13 cellular contexts compared by ENCODE assay signal in genomic region chr16:83344014-83344413, GRCh38.
DNase-seq lines count a peak whose midpoint lies in the region; ATAC-seq and TF ChIP-seq lines count a peak whose summit lies in the region.
"Had no signal": no experiment of that assay in that cellular context is flagged by ENCODE, and none has a peak within 500 bp of the region (broad histone marks: within the 10 kb centered on the region; RNA-seq: fewer than 3 reads in every experiment).

No MANE protein-coding gene starts in this region.

- H3K27me3 Mint-ChIP-seq in HFFc6 (ENCODE audit: insufficient read depth): no peaks in the 10 kb centered on the region

- in situ Hi-C loops in astrocyte of the spinal cord (cut with HindIII; ENCODE audit: low sequenced_read_pairs): no loop called here

- H3K4me3 Mint-ChIP-seq in HFFc6: no peak overlapping the region
- H3K4me3 Mint-ChIP-seq: activated naive CD8-positive, alpha-beta T cell treated with anti-CD3 and anti-CD28 coated beads, Interleukin-2, amount 50 U/mL, for 24 hours had no signal

- peaks cover 15% of the 10 kb centered on the region; the same call in 1 of the 2 replicates for H3K4me1 Mint-ChIP-seq in HFFc6 (ENCODE audit: low read depth)
- H3K4me1 Mint-ChIP-seq: activated naive CD8-positive, alpha-beta T cell treated with anti-CD3 and anti-CD28 coated beads, Interleukin-2, amount 50 U/mL, for 24 hours had no signal

- H3K36me3 Mint-ChIP-seq in HFFc6 (ENCODE audit: low read depth): no peaks in the 10 kb centered on the region

- DNase-seq in A172 (ENCODE audit: low spot score) (peak; percentile 79), HFFc6 (peak; percentile 87), astrocyte of the spinal cord (ENCODE audit: low read depth, low spot score) (peak; percentile 92), glomerular endothelial cell (ENCODE audit: extremely low read depth, low read depth, low spot score) (peak; percentile 99), NCI-H2107 treated with DMSO at 0.1 percent for 48 hours (lab: John Stamatoyannopoulos, UW; ENCODE audit: unreplicated experiment) (no peak)
- no peak for DNase-seq in activated CD4-positive, alpha-beta T cell treated with anti-CD3 and anti-CD28 coated beads, Interleukin-2, amount 50 U/mL, for 1 hour
- DNase-seq: activated CD4-positive, CD25-positive, alpha-beta regulatory T cell; activated naive CD8-positive, alpha-beta T cell treated with anti-CD3 and anti-CD28 coated beads, Interleukin-2, amount 50 U/mL, for 24 hours; activated T-cell treated with anti-CD3 and anti-CD28 coated beads for 4 hours; hypothalamus had no signal

- peak overlapping the region; percentile 78; the same call in 1 of the 2 replicates for H3K27ac Mint-ChIP-seq in HFFc6
- H3K27ac Mint-ChIP-seq: activated naive CD8-positive, alpha-beta T cell treated with anti-CD3 and anti-CD28 coated beads, Interleukin-2, amount 50 U/mL, for 24 hours had no signal

- H3K9me3 Mint-ChIP-seq in HFFc6: peaks cover 21% of the 10 kb centered on the region; the same call in 1 of the 2 replicates

- no peak for TF ChIP-seq CTCF in HFFc6 (IDR thresholded peaks at IDR 0.05)
- no peak for TF ChIP-seq CTCF in astrocyte of the spinal cord (IDR thresholded peaks at IDR 0.05; ENCODE audit: low read depth, low read length)

- H3K4me3 ChIP-seq in astrocyte of the spinal cord (ENCODE audit: low read depth, low read length): no peak overlapping the region
- H3K4me3 ChIP-seq: A549 had no signal

- no peak for ATAC-seq in activated CD4-positive, CD25-positive, alpha-beta regulatory T cell treated with anti-CD3 and anti-CD28 coated beads, Interleukin-2, amount 50 U/mL, for 24 hours
- ATAC-seq in GM18517 (IDR thresholded peaks at IDR 0.05; ENCODE audit: unreplicated experiment): no peak
- ATAC-seq: A549; activated naive CD8-positive, alpha-beta T cell treated with anti-CD3 and anti-CD28 coated beads, Interleukin-2, amount 50 U/mL, for 24 hours had no signal

Comparison
In these comparisons a context has a peak if more than half of its experiments do, and no peak if none do; other contexts are left out.
1. DNase-seq: peak in A172 (single experiment), HFFc6 (single experiment), astrocyte of the spinal cord (single experiment) and glomerular endothelial cell (single experiment); none in NCI-H2107 treated with DMSO at 0.1 percent for 48 hours (single experiment) and activated CD4-positive, alpha-beta T cell treated with anti-CD3 and anti-CD28 coated beads, Interleukin-2, amount 50 U/mL, for 1 hour (single experiment).